26 cellular contexts compared by ENCODE assay signal in the genomic region with DNA sequence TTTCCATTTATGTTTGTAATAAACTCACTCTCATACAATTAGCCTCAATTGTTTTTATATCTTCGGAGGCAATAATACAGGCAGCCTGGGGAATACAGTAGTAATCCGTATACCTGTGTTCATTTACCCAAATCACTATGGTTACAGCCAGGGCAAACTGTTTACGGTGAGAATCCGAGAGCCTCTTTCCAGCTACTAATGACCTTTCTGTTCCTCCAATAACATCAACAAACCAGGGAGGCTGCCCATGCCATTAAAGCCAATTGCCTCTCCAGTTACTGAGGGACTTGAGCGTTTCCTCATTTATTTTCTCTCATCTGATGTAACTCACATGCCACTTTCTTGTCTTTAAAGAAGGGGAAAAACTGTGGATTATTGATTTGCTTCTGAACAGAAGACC.
"Had no signal": no experiment of that assay in that cellular context is flagged by ENCODE, and none has a peak within 500 bp of the region (broad histone marks: within the 10 kb centered on the region; RNA-seq: fewer than 3 reads in every experiment).

No MANE protein-coding gene starts in this region.

- H3K27ac ChIP-seq: adrenal gland, body of pancreas, cardiac muscle cell, coronary artery, dorsolateral prefrontal cortex, hepatocyte, right lobe of liver, tibial nerve, WERI-Rb-1 had no signal

- H3K4me1 ChIP-seq: adrenal gland, body of pancreas, right lobe of liver, tibial nerve had no signal

- H3K27me3 ChIP-seq: adrenal gland, body of pancreas, cardiac muscle cell, hepatocyte, right lobe of liver, tibial nerve had no signal

- H3K9me3 ChIP-seq: adrenal gland, body of pancreas, right lobe of liver, tibial nerve had no signal

- H2AFZ ChIP-seq: hepatocyte had no signal

- DNase-seq: activated CD4-positive, alpha-beta T cell treated with anti-CD3 and anti-CD28 coated beads for 48 hours; activated CD4-positive, alpha-beta T cell treated with anti-CD3 and anti-CD28 coated beads, Interleukin-2, amount 50 U/mL, for 48 hours; activated CD8-positive, alpha-beta memory T cell treated with anti-CD3 and anti-CD28 coated beads for 24 hours; activated effector memory CD4-positive, alpha-beta T cell treated with anti-CD3 and anti-CD28 coated beads, Interleukin-2, amount 50 U/mL, for 16 hours; activated naive CD4-positive, alpha-beta T cell treated with anti-CD3 and anti-CD28 coated beads for 36 hours; activated naive CD8-positive, alpha-beta T cell treated with anti-CD3 and anti-CD28 coated beads for 36 hours; activated T-cell treated with anti-CD3 and anti-CD28 coated beads, Interleukin-2, amount 50 U/mL, for 1 hour; adrenal gland; aorta; body of pancreas; cerebellar nuclear complex; dorsolateral prefrontal cortex; effector memory CD4-positive, alpha-beta T cell; left cardiac atrium; midbrain; naive thymus-derived CD4-positive, alpha-beta T cell; right lobe of liver; stimulated activated CD4-positive, alpha-beta T cell treated with anti-CD3 and anti-CD28 coated beads, Interleukin-2, amount 100 ng/mL, for 48 hours; stimulated activated naive CD4-positive, alpha-beta T cell treated with Interleukin-2 at 50 U/mL for 16 hours; T-helper 9 cell; WERI-Rb-1 had no signal

- H3K4me2 ChIP-seq: hepatocyte had no signal

- H3K4me3 ChIP-seq: adrenal gland, body of pancreas, cardiac muscle cell, coronary artery, dorsolateral prefrontal cortex, hepatocyte, right lobe of liver, tibial nerve had no signal

- ATAC-seq: activated CD4-positive, CD25-positive, alpha-beta regulatory T cell treated with anti-CD3 and anti-CD28 coated beads, Interleukin-2, amount 50 U/mL, for 24 hours; body of pancreas; left cardiac atrium; naive thymus-derived CD4-positive, alpha-beta T cell; right lobe of liver had no signal

- H3K36me3 ChIP-seq: adrenal gland, cardiac muscle cell, right lobe of liver, tibial nerve, WERI-Rb-1 had no signal

- H3K79me2 ChIP-seq: hepatocyte had no signal
